23 cellular contexts compared by ENCODE assay signal in the genomic region with DNA sequence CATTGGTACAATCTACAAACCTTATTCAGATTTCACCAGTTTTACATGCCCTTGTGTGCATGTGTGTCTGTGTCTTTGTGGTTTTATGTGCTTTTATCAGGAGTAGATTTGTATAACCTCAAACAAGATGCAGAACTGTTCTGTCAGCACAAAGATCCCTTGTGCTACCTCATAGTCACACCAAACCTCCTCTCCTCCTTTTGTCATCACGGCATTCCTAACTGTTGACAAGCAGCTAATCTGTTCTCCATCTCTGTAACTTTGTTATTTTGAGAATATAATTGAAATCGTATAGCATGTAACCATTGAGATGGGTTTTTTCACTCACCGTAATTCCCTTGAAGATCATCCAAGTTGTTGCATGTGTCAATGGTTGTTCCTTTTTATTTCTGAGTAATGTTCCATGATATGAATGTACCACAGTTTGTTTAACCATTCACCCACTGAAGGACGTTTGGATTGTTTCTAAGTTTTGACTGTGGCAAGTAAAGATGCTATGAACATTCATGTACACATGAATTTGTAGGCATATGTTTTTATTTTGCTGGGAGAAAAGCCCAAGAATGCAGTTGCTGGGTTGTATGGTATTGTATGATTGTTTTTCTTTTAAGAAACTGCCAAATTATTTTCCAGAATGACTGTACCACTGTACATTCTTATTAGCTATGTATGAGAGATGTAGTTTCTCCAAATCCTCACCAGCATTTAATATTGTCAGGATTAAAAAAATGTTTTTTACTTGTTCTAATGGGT.
A peak's percentile ranks its signal among the peaks of the same experiment; 100 is the strongest.
DNase-seq lines count a peak whose midpoint lies in the region; ATAC-seq and TF ChIP-seq lines count a peak whose summit lies in the region.
"Had no signal": no experiment of that assay in that cellular context is flagged by ENCODE, and none has a peak within 500 bp of the region (broad histone marks: within the 10 kb centered on the region; RNA-seq: fewer than 3 reads in every experiment).

No MANE protein-coding gene starts in this region.

- H3K27me3 Mint-ChIP-seq in osteocyte (ENCODE audit: unreplicated experiment): no peaks in the 10 kb centered on the region
- H3K27me3 Mint-ChIP-seq: CD8-positive, alpha-beta memory T cell had no signal

- H3K4me1 ChIP-seq in SJSA1 (replicated peaks): peaks cover 22% of the 10 kb centered on the region
- H3K4me1 ChIP-seq: HAP-1, thyroid gland had no signal

- peak overlapping the region; percentile 40 for H3K27ac ChIP-seq in SJSA1
- H3K27ac ChIP-seq: cardiac muscle cell, RWPE1, thyroid gland had no signal

- peaks cover 33% of the 10 kb centered on the region for H3K36me3 Mint-ChIP-seq in osteocyte (ENCODE audit: unreplicated experiment)

- H3K36me3 ChIP-seq in SJSA1: peaks cover 5% of the 10 kb centered on the region; the same call in 1 of the 2 replicates
- H3K36me3 ChIP-seq: HAP-1, thyroid gland had no signal

- no peak overlapping the region for H3K27ac Mint-ChIP-seq in osteocyte (ENCODE audit: unreplicated experiment)
- H3K27ac Mint-ChIP-seq: activated T-cell treated with anti-CD3 and anti-CD28 coated beads, Interleukin-2, amount 50 U/mL, for 72 hours; nephron had no signal

- ATAC-seq in left lobe of liver: no peak
- ATAC-seq: activated T-cell treated with anti-CD3 and anti-CD28 coated beads, Interleukin-2, amount 50 U/mL, for 72 hours had no signal

- H3K27me3 ChIP-seq in SJSA1 (replicated peaks): no peaks in the 10 kb centered on the region
- H3K27me3 ChIP-seq: cardiac muscle cell, MG63, thyroid gland had no signal

- TF ChIP-seq CTCF in choroid plexus epithelial cell (conservative IDR thresholded peaks at IDR 0.05; ENCODE audit: low read depth, low read length) (no peak), osteocyte (IDR thresholded peaks at IDR 0.05) (no peak), lower leg skin (IDR thresholded peaks at IDR 0.05) (no peak)

- H3K9me3 ChIP-seq in SJSA1 (replicated peaks): no peaks in the 10 kb centered on the region
- H3K9me3 ChIP-seq: HAP-1, MG63, thyroid gland had no signal

- 79% methylated on average over 4 of the region's 4 CpGs for WGBS in lower leg skin, 2 donors

- H3K9me3 Mint-ChIP-seq in osteocyte (ENCODE audit: unreplicated experiment): peaks cover 10% of the 10 kb centered on the region
- H3K9me3 Mint-ChIP-seq: activated T-cell treated with anti-CD3 and anti-CD28 coated beads, Interleukin-2, amount 50 U/mL, for 72 hours; CD8-positive, alpha-beta memory T cell had no signal

- peaks cover 7% of the 10 kb centered on the region for H3K4me1 Mint-ChIP-seq in osteocyte (ENCODE audit: unreplicated experiment)

- no peak overlapping the region for H3K4me3 ChIP-seq in SJSA1
- H3K4me3 ChIP-seq in choroid plexus epithelial cell (ENCODE audit: low read depth, low read length): no peak overlapping the region
- no peak overlapping the region for H3K4me3 ChIP-seq in lower leg skin (ENCODE audit: low read depth, poor library complexity, severe bottlenecking)
- H3K4me3 ChIP-seq: cardiac muscle cell, HAP-1, MG63, thyroid gland had no signal

- no peak for TF ChIP-seq POLR2A in lower leg skin (IDR thresholded peaks at IDR 0.05)

- intact Hi-C loops in lower leg skin (cut with DNase I; ENCODE audit: low total_unique reads): no loop called here

- DNase-seq in GM03348 (ENCODE audit: low spot score) (peak; percentile 10), SJSA1 (ENCODE audit: low read depth in 1 of 2, low spot score in 2 of 2) (peak in 1 of 2 experiments; percentile 48), choroid plexus epithelial cell (ENCODE audit: low read depth) (peak; percentile 41), non-pigmented ciliary epithelial cell (ENCODE audit: low read depth) (peak; percentile 32), left lobe of liver (ENCODE audit: low spot score) (no peak), osteocyte (ENCODE audit: extremely low spot score, unreplicated experiment) (no peak), lower leg skin (ENCODE audit: low spot score in 2 of 2) (no peak)
- DNase-seq: activated CD4-positive, alpha-beta T cell treated with anti-CD3 and anti-CD28 coated beads for 1 hour; activated T-cell treated with anti-CD3 and anti-CD28 coated beads, Interleukin-2, amount 50 U/mL, for 72 hours; CD8-positive, alpha-beta memory T cell; DMS53; MG63; NCI-H1417 treated with DMSO at 0.1 percent for 48 hours; NCI-H2107; NCI-H510A treated with DMSO at 0.1 percent for 48 hours; stimulated activated CD4-positive, alpha-beta T cell treated with anti-CD3 and anti-CD28 coated beads, Interleukin-2, amount 100 ng/mL, for 24 hours; stimulated activated naive CD4-positive, alpha-beta T cell treated with Interleukin-2 at 50 U/mL for 16 hours; SW 1271; thyroid gland had no signal

- H3K4me3 Mint-ChIP-seq in osteocyte (ENCODE audit: unreplicated experiment): no peak overlapping the region
- H3K4me3 Mint-ChIP-seq: activated T-cell treated with anti-CD3 and anti-CD28 coated beads, Interleukin-2, amount 50 U/mL, for 72 hours; nephron had no signal

Comparison
In these comparisons a context has a peak if more than half of its experiments do, and no peak if none do; other contexts are left out.
1. DNase-seq: peak in GM03348 (single experiment), choroid plexus epithelial cell (single experiment) and non-pigmented ciliary epithelial cell (single experiment); none in left lobe of liver (single experiment), osteocyte (single experiment) and lower leg skin (0 of 2).